ENCODE assay signal across 15 cellular contexts in genomic region chr14:101719708-101720107, GRCh38. TPM values are rescaled to one million over a fixed set of nuclear protein-coding genes. Genes with fewer than 3 reads are reported as not detected.
DNase-seq lines count a peak whose midpoint lies in the region; ATAC-seq, FAIRE-seq and TF ChIP-seq lines count a peak whose summit lies in the region.
"Had no signal": no experiment of that assay in that cellular context is flagged by ENCODE, and none has a peak within 500 bp of the region (broad histone marks: within the 10 kb centered on the region; RNA-seq: fewer than 3 reads in every experiment).

No MANE protein-coding gene starts in this region.

- H2AFZ ChIP-seq in HepG2 (ENCODE audit: low read length), result peak overlapping the region; percentile 34

- no peak for DNase-seq in activated naive CD4-positive, alpha-beta T cell treated with anti-CD3 and anti-CD28 coated beads for 36 hours
- DNase-seq in activated naive CD4-positive, alpha-beta T cell treated with anti-CD3 and anti-CD28 coated beads, Interleukin-2, amount 50 U/mL, for 16 hours, result no peak
- peak; percentile 33 for DNase-seq in HepG2 (ENCODE audit: low spot score)
- no peak for DNase-seq in upper lobe of right lung
- no peak for DNase-seq in stimulated activated CD4-positive, alpha-beta T cell treated with anti-CD3 and anti-CD28 coated beads, Interleukin-4, amount 100 ng/mL, for 4 hours
- no peak for DNase-seq in chondrocyte (ENCODE audit: low spot score)
- DNase-seq: ACHN, DMS 273 treated with DMSO at 0.1 percent for 48 hours, naive B cell, NCI-H2081 treated with DMSO at 0.1 percent for 48 hours had no signal

- H3K27me3 Mint-ChIP-seq in activated naive CD4-positive, alpha-beta T cell treated with anti-CD3 and anti-CD28 coated beads for 36 hours (ENCODE audit: low read depth), result no peaks in the 10 kb centered on the region
- peaks cover 55% of the 10 kb centered on the region for H3K27me3 Mint-ChIP-seq in dendritic cell treated with granulocyte-macrophage colony-stimulating factor and Interleukin-4, amounts not matched to agents 40 ng/mL and 50 ng/mL, for 4 days
- H3K27me3 Mint-ChIP-seq in chondrocyte (ENCODE audit: low read depth), result no peaks in the 10 kb centered on the region
- H3K27me3 Mint-ChIP-seq: activated naive CD8-positive, alpha-beta T cell had no signal

- H3K9me3 ChIP-seq in HepG2 (ENCODE audit: low read length), result no peaks in the 10 kb centered on the region
- H3K9me3 ChIP-seq in upper lobe of right lung, result no peaks in the 10 kb centered on the region

- POLR2A ChIA-PET in HepG2 (lab: Yijun Ruan, JAX), result interaction anchor here (1.3 kb wide), 1 partner anchor 12 kb away, joined by 10 read pairs; no protein-coding TSS in a partner anchor

- no peaks in the 10 kb centered on the region for H3K79me2 ChIP-seq in HepG2 (ENCODE audit: insufficient read depth, low read length)

- H4K20me1 ChIP-seq in HepG2 (ENCODE audit: insufficient read depth, low read length), result no peaks in the 10 kb centered on the region

- TF ChIP-seq RAD21 in HepG2 (CRISPR knock-in tag; IDR thresholded peaks at IDR 0.05), result no peak

- H3K9me3 Mint-ChIP-seq in activated naive CD4-positive, alpha-beta T cell treated with anti-CD3 and anti-CD28 coated beads for 36 hours, result no peaks in the 10 kb centered on the region
- H3K9me3 Mint-ChIP-seq in dendritic cell treated with granulocyte-macrophage colony-stimulating factor and Interleukin-4, amounts not matched to agents 40 ng/mL and 50 ng/mL, for 4 days, result no peaks in the 10 kb centered on the region
- H3K9me3 Mint-ChIP-seq in chondrocyte (ENCODE audit: low read depth), result no peaks in the 10 kb centered on the region

- H3K4me1 Mint-ChIP-seq in activated naive CD4-positive, alpha-beta T cell treated with anti-CD3 and anti-CD28 coated beads for 36 hours (ENCODE audit: low read depth), result peaks cover 29% of the 10 kb centered on the region
- H3K4me1 Mint-ChIP-seq in dendritic cell treated with granulocyte-macrophage colony-stimulating factor and Interleukin-4, amounts not matched to agents 40 ng/mL and 50 ng/mL, for 4 days (ENCODE audit: low read depth), result peaks cover 36% of the 10 kb centered on the region
- peaks cover 23% of the 10 kb centered on the region for H3K4me1 Mint-ChIP-seq in chondrocyte (ENCODE audit: low read depth)

- peak; percentile 18 for FAIRE-seq in HepG2 (lab: Jason Lieb, UNC)
- FAIRE-seq: endothelial cell of umbilical vein, TTC549 had no signal

- CTCF ChIA-PET in activated naive CD4-positive, alpha-beta T cell treated with anti-CD3 and anti-CD28 coated beads for 36 hours (lab: Charles Lee), result interaction anchor here (0.7 kb wide), 1 partner anchor 12 kb away, joined by 3 read pairs; no protein-coding TSS in a partner anchor
- CTCF ChIA-PET in HepG2 (lab: Yijun Ruan, JAX; ENCODE audit: low intra/inter-chr PET ratio, low total read pairs), result no interaction called here

- peak overlapping the region in 1 of 3 experiments; percentile 51; a peak in 3 of 6 replicates for H3K4me3 ChIP-seq in HepG2 (replicated peaks in 1 of 3; ENCODE audit: insufficient read depth in 1 of 3, low read depth in 2 of 3, low read length in 3 of 3)
- H3K4me3 ChIP-seq in upper lobe of right lung, result no peak overlapping the region

- in situ Hi-C loops in HepG2 (cut with HindIII; ENCODE audit: extremely low pct_ligation_motif_present, low pct_unique_long_range_greater_than_20kb), result loop anchor here (25.0 kb wide), 1 partner anchor 368 kb away; the partner anchor contains the start of gene HSP90AA1

- WGBS in HepG2 (ENCODE audit: low lambda C conversion rate), result 0% methylated on average over 6 of the region's 8 CpGs

- H3K27me3 ChIP-seq in HepG2 (ENCODE audit: control insufficient read depth in 1 of 2, insufficient read depth in 2 of 2, low read length in 2 of 2) (peaks cover 0 to 15% of the 10 kb centered on the region in 2 experiments; a peak in 3 of 5 replicates), upper lobe of right lung (no peaks in the 10 kb centered on the region)

- H3K4me2 ChIP-seq in HepG2 (ENCODE audit: low read depth, low read length), result peak overlapping the region; percentile 72

- peak overlapping the region; percentile 18 for H3K27ac Mint-ChIP-seq in activated naive CD4-positive, alpha-beta T cell treated with anti-CD3 and anti-CD28 coated beads for 36 hours
- H3K27ac Mint-ChIP-seq in dendritic cell treated with granulocyte-macrophage colony-stimulating factor and Interleukin-4, amounts not matched to agents 40 ng/mL and 50 ng/mL, for 4 days, result peak overlapping the region; percentile 4
- no peak overlapping the region for H3K27ac Mint-ChIP-seq in chondrocyte (ENCODE audit: unreplicated experiment)
- H3K27ac Mint-ChIP-seq: naive B cell had no signal

- no peak overlapping the region for H3K4me3 Mint-ChIP-seq in activated naive CD4-positive, alpha-beta T cell treated with anti-CD3 and anti-CD28 coated beads for 36 hours
- no peak overlapping the region for H3K4me3 Mint-ChIP-seq in dendritic cell treated with granulocyte-macrophage colony-stimulating factor and Interleukin-4, amounts not matched to agents 40 ng/mL and 50 ng/mL, for 4 days
- H3K4me3 Mint-ChIP-seq in chondrocyte (ENCODE audit: unreplicated experiment), result no peak overlapping the region
- H3K4me3 Mint-ChIP-seq: activated naive CD8-positive, alpha-beta T cell had no signal

- H3K36me3 ChIP-seq in HepG2 (replicated peaks in 1 of 2; ENCODE audit: control insufficient read depth in 1 of 2, insufficient read depth in 2 of 2, low read length in 2 of 2) (no peaks in the 10 kb centered on the region), upper lobe of right lung (no peaks in the 10 kb centered on the region)

- no peaks in the 10 kb centered on the region for H3K36me3 Mint-ChIP-seq in activated naive CD4-positive, alpha-beta T cell treated with anti-CD3 and anti-CD28 coated beads for 36 hours (ENCODE audit: low read depth)
- no peaks in the 10 kb centered on the region for H3K36me3 Mint-ChIP-seq in dendritic cell treated with granulocyte-macrophage colony-stimulating factor and Interleukin-4, amounts not matched to agents 40 ng/mL and 50 ng/mL, for 4 days (ENCODE audit: low read depth)
- H3K36me3 Mint-ChIP-seq in chondrocyte (ENCODE audit: low read depth), result no peaks in the 10 kb centered on the region
- H3K36me3 Mint-ChIP-seq: activated naive CD8-positive, alpha-beta T cell had no signal

- H3K9ac ChIP-seq in HepG2 (ENCODE audit: insufficient read depth, low read depth, low read length), result peak overlapping the region; percentile 33; the same call in 1 of the 2 replicates

- TF ChIP-seq EP300 in HepG2 (IDR thresholded peaks at IDR 0.05; ENCODE audit: low read depth in 2 of 2, low read length in 2 of 2), result no peak
- TF ChIP-seq EP300 in HepG2 (CRISPR knock-in tag; IDR thresholded peaks at IDR 0.05; ENCODE audit: borderline replicate concordance), result no peak

- H3K4me1 ChIP-seq in HepG2 (ENCODE audit: insufficient read depth, low read length) (peaks cover 42% of the 10 kb centered on the region), upper lobe of right lung (peaks cover 8% of the 10 kb centered on the region)

- TF ChIP-seq CTCF in HepG2 (CRISPR knock-in tag; IDR thresholded peaks at IDR 0.05) (no peak), upper lobe of right lung (IDR thresholded peaks at IDR 0.05) (no peak), chondrocyte (IDR thresholded peaks at IDR 0.05) (no peak)

- TF ChIP-seq POLR2A in HepG2 (IDR thresholded peaks at IDR 0.05; ENCODE audit: insufficient read depth in 1 of 2, low read depth in 2 of 2, low read length in 2 of 2), result no peak

- BruUV-seq in HepG2 (replicated peaks; lab: Mats Ljungman, UMichigan), result no TSS peak

- intact Hi-C loops in activated naive CD4-positive, alpha-beta T cell treated with anti-CD3 and anti-CD28 coated beads for 36 hours (cut with micrococcal nuclease), result no loop called here
- intact Hi-C loops in dendritic cell treated with granulocyte-macrophage colony-stimulating factor and Interleukin-4, amounts not matched to agents 40 ng/mL and 50 ng/mL, for 4 days (cut with micrococcal nuclease), result no loop called here
- intact Hi-C loops in HepG2 (cut with micrococcal nuclease; ENCODE audit: unreplicated experiment), result no loop called here
- intact Hi-C loops in upper lobe of right lung (cut with DNase I), result no loop called here

- ATAC-seq in HepG2 (peak; percentile 57), upper lobe of right lung (no peak), GM21447 (IDR thresholded peaks at IDR 0.05; ENCODE audit: unreplicated experiment) (no peak)

- H3K27ac ChIP-seq in HepG2 (ENCODE audit: extremely low read length, insufficient read depth, low read length) (no peak overlapping the region), upper lobe of right lung (peak overlapping the region; percentile 30)

RNA-seq across cellular contexts. Expression of gene PPP2R5C, which starts 41.8 kb away (rescaled TPM):
- 100 to 1,000 TPM; 280 to 294 TPM for total RNA-seq in activated naive CD4-positive, alpha-beta T cell treated with anti-CD3 and anti-CD28 coated beads for 36 hours
- total RNA-seq in HepG2 (2016; rRNA removed; fragmentation: Illumina TruSeq; extraction: Trizol), result 74.3 and 94.8 TPM in 2 replicates
- 82.8 and 86.5 TPM in 2 replicates for total RNA-seq in HepG2 (2016; cell fraction: cytosol; rRNA removed; fragmentation: Illumina TruSeq; extraction: Trizol; ENCODE audit: low read depth)
- total RNA-seq in HepG2 (2016; cell fraction: insoluble cytoplasmic fraction; rRNA removed; fragmentation: Illumina TruSeq; extraction: Trizol), result 71.4 and 92.2 TPM in 2 replicates
- 125 and 142 TPM in 2 replicates for total RNA-seq in HepG2 (2016; cell fraction: membrane; rRNA removed; fragmentation: Illumina TruSeq; extraction: Trizol)
- 51.6 and 56.6 TPM in 2 replicates for total RNA-seq in HepG2 (2016; cell fraction: nucleus; rRNA removed; fragmentation: Illumina TruSeq; extraction: Trizol)
- 68.1 and 78.5 TPM in 2 replicates for polyA plus RNA-seq in HepG2 (2011; rRNA removed)
- 38.4 and 55.1 TPM in 2 replicates for polyA plus RNA-seq in HepG2 (2011; cell fraction: cytosol; rRNA removed)
- polyA plus RNA-seq in HepG2 (2011; cell fraction: nucleus; rRNA removed), result 57.2 and 60.5 TPM in 2 replicates
- polyA plus RNA-seq in HepG2 (2012), result 61.1 and 92.0 TPM in 2 replicates
- 97.1 and 105 TPM in 2 replicates for polyA plus RNA-seq in HepG2 (2016; cell fraction: cytosol; fragmentation: Illumina TruSeq; extraction: Trizol; ENCODE audit: low read depth)
- 87.9 and 89.9 TPM in 2 replicates for polyA plus RNA-seq in HepG2 (2016; cell fraction: insoluble cytoplasmic fraction; fragmentation: Illumina TruSeq; extraction: Trizol; ENCODE audit: low read depth)
- 110 and 121 TPM in 2 replicates for polyA plus RNA-seq in HepG2 (2016; cell fraction: membrane; fragmentation: Illumina TruSeq; extraction: Trizol; ENCODE audit: low read depth)
- 63.8 and 64.0 TPM in 2 replicates for polyA plus RNA-seq in HepG2 (2016; cell fraction: nucleus; fragmentation: Illumina TruSeq; extraction: Trizol; ENCODE audit: insufficient read depth, low read depth)
- polyA minus RNA-seq in HepG2 (2011; rRNA and poly(A)+ RNA removed; ENCODE audit: low replicate concordance), result 69.0 and 106 TPM in 2 replicates
- 67.1 and 70.9 TPM in 2 replicates for polyA minus RNA-seq in HepG2 (2011; cell fraction: cytosol; rRNA and poly(A)+ RNA removed)
- polyA minus RNA-seq in HepG2 (2011; cell fraction: nucleus; rRNA and poly(A)+ RNA removed), result 110 and 115 TPM in 2 replicates
- total RNA-seq in upper lobe of right lung, result 165 TPM
- 95.0 to 111 TPM (median 98.1 TPM) in 3 replicates for total RNA-seq in chondrocyte
